Comparison of ENCODE assay signal across 15 cellular contexts in the genomic region with DNA sequence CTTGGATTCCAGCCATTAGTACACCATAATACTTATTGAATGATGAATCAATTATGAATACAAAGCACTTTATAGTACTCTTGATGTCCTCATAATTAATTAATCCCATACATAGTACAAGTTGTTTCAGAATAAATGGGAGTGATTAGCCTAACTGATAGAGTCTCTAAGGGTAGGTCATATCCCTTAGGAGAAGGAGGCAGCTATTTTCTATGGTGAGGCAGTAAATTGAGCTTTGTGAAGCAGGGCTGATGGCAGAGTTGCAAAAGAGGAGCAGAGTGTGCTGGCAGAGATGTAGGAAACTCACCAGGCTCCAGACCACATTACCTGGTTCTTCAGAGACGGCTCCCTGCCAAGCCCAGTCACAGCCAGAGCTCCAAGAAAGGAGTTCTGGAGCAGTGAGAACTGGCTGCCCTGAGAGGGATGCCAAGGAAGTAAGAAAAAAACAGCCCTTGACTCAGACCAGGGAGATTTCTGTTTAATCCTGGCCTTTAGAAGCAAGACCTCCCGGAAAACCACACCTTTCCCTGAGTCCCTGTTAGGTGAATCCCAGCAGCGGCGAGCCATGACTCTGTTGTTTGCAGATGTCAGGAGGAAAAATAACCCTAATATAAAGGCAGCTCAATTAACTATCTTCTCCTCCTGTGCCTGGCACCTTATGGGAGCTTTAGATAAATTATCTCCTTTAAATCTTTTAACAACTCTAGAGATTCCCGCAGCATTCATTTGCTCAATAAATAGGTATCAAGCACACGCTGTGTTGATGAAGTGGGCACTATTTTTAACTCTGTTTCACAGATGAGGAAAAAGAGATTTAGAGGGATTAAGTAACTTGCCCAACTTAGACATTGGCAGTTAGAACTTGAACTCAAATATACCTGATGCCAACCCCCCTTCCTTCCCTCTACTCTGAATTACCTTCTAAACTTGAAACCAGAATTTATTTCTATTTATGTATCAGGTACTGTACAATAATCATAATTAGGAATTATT.
A peak's percentile ranks its signal among the peaks of the same experiment; 100 is the strongest.
DNase-seq lines count a peak whose midpoint lies in the region; ATAC-seq and TF ChIP-seq lines count a peak whose summit lies in the region.
"Had no signal": no experiment of that assay in that cellular context is flagged by ENCODE, and none has a peak within 500 bp of the region (broad histone marks: within the 10 kb centered on the region; RNA-seq: fewer than 3 reads in every experiment).

No MANE protein-coding gene starts in this region.

- H3K27me3 ChIP-seq in ascending aorta (no peaks in the 10 kb centered on the region), heart left ventricle (no peaks in the 10 kb centered on the region), rectal smooth muscle tissue (ENCODE audit: control insufficient read depth, insufficient read depth, low read length) (no peaks in the 10 kb centered on the region), uterus (no peaks in the 10 kb centered on the region)
- H3K27me3 ChIP-seq: BLaER1 treated with 17β-estradiol and CSF1 and Interleukin-3, amounts not matched to agents 10 nM and 100 nM had no signal

- WGBS in heart left ventricle, 4 donors = 46 to 70% (median 54%) methylated on average over 6 of the region's 6 CpGs

- no peaks in the 10 kb centered on the region for H3K36me3 ChIP-seq in ascending aorta
- no peaks in the 10 kb centered on the region for H3K36me3 ChIP-seq in heart left ventricle
- H3K36me3 ChIP-seq in rectal smooth muscle tissue (ENCODE audit: control insufficient read depth, insufficient read depth, low read length) = no peaks in the 10 kb centered on the region
- no peaks in the 10 kb centered on the region for H3K36me3 ChIP-seq in uterus
- H3K36me3 ChIP-seq: BLaER1 treated with 17β-estradiol and CSF1 and Interleukin-3, amounts not matched to agents 10 nM and 100 nM had no signal

- POLR2A ChIA-PET in activated CD4-positive, alpha-beta T cell treated with anti-CD3 and anti-CD28 coated beads for 36 hours (lab: Charles Lee) = no interaction called here

- no peak for TF ChIP-seq CTCF in ascending aorta (IDR thresholded peaks at IDR 0.05)
- TF ChIP-seq CTCF in heart left ventricle (IDR thresholded peaks at IDR 0.05) = no peak
- TF ChIP-seq CTCF in uterus (IDR thresholded peaks at IDR 0.05) = no peak

- no peak overlapping the region for H3K27ac Mint-ChIP-seq in activated CD4-positive, alpha-beta T cell treated with anti-CD3 and anti-CD28 coated beads for 36 hours
- H3K27ac Mint-ChIP-seq: activated naive CD4-positive, alpha-beta T cell treated with anti-CD3 and anti-CD28 coated beads for 36 hours; naive B cell had no signal

- intact Hi-C loops in ascending aorta (cut with DNase I) (no loop called here), heart left ventricle (cut with DNase I) (loop anchor here in 3 of 10 donors (2.0 to 10.0 kb wide), 3 partner anchors 123 to 125 kb away; a partner anchor contains a TSS), uterus (cut with DNase I; ENCODE audit: low total_unique reads) (no loop called here)
- intact Hi-C loops in activated CD4-positive, alpha-beta T cell treated with anti-CD3 and anti-CD28 coated beads for 36 hours (cut with DNase I, micrococcal nuclease) = loop anchor here (10.0 kb wide), 2 partner anchors 125 to 1845 kb away; a partner anchor contains a TSS

- H3K27me3 Mint-ChIP-seq in activated CD4-positive, alpha-beta T cell treated with anti-CD3 and anti-CD28 coated beads for 36 hours = no peaks in the 10 kb centered on the region
- H3K27me3 Mint-ChIP-seq: naive B cell had no signal

- TF ChIP-seq POLR2A in heart left ventricle (IDR thresholded peaks at IDR 0.05) = no peak
- no peak for TF ChIP-seq POLR2A in uterus (IDR thresholded peaks at IDR 0.05)

- peak overlapping the region; percentile 72 to 80 for H3K27ac ChIP-seq in ascending aorta
- peak overlapping the region in 7 of 12 donors; percentile 25 to 82 (median 48) for H3K27ac ChIP-seq in heart left ventricle
- H3K27ac ChIP-seq in rectal smooth muscle tissue (ENCODE audit: low read depth, low read length) = peak overlapping the region; percentile 85
- no peak overlapping the region for H3K27ac ChIP-seq in uterus
- H3K27ac ChIP-seq: BLaER1 treated with 17β-estradiol and CSF1 and Interleukin-3, amounts not matched to agents 10 nM and 100 nM had no signal

- H3K9me3 ChIP-seq in ascending aorta (no peaks in the 10 kb centered on the region), heart left ventricle (no peaks in the 10 kb centered on the region), uterus (peaks cover 0 to 3% of the 10 kb centered on the region in 2 donors)
- H3K9me3 ChIP-seq: BLaER1 treated with 17β-estradiol and CSF1 and Interleukin-3, amounts not matched to agents 10 nM and 100 nM had no signal

- H3K4me3 ChIP-seq in ascending aorta (no peak overlapping the region), heart left ventricle (no peak overlapping the region), rectal smooth muscle tissue (ENCODE audit: low read length) (no peak overlapping the region), uterus (no peak overlapping the region)
- H3K4me3 ChIP-seq: BLaER1 treated with 17β-estradiol and CSF1 and Interleukin-3, amounts not matched to agents 10 nM and 100 nM; smooth muscle cell had no signal

- DNase-seq in HT1080 (ENCODE audit: low read depth) (peak; percentile 83), ascending aorta (ENCODE audit: low spot score in 2 of 2) (peak; percentile 65 to 82), heart left ventricle (peak; percentile 14 to 88 (median 62)), uterus (no peak)
- no peak for DNase-seq in activated CD4-positive, alpha-beta T cell treated with anti-CD3 and anti-CD28 coated beads for 36 hours
- no peak for DNase-seq in activated effector memory CD4-positive, alpha-beta T cell treated with Interleukin-2 at 50 U/mL for 16 hours
- DNase-seq: activated CD4-positive, alpha-beta T cell treated with anti-CD3 and anti-CD28 coated beads, Interleukin-2, amount 50 U/mL, for 1 hour; activated naive CD4-positive, alpha-beta T cell treated with anti-CD3 and anti-CD28 coated beads for 36 hours; dermis blood vessel endothelial cell; naive B cell; SW 1271 had no signal

- no peaks in the 10 kb centered on the region for H3K4me1 Mint-ChIP-seq in activated CD4-positive, alpha-beta T cell treated with anti-CD3 and anti-CD28 coated beads for 36 hours
- H3K4me1 Mint-ChIP-seq: naive B cell had no signal

- peaks cover 0 to 5% of the 10 kb centered on the region in 2 donors for H3K4me1 ChIP-seq in ascending aorta
- peaks cover 0 to 21% (median 0%) of the 10 kb centered on the region in 12 donors for H3K4me1 ChIP-seq in heart left ventricle
- peaks cover 3% of the 10 kb centered on the region for H3K4me1 ChIP-seq in rectal smooth muscle tissue (ENCODE audit: control insufficient read depth, insufficient read depth, low read length)
- no peaks in the 10 kb centered on the region for H3K4me1 ChIP-seq in uterus

- H3K4me3 Mint-ChIP-seq in activated CD4-positive, alpha-beta T cell treated with anti-CD3 and anti-CD28 coated beads for 36 hours = no peak overlapping the region
- H3K4me3 Mint-ChIP-seq: activated naive CD4-positive, alpha-beta T cell treated with anti-CD3 and anti-CD28 coated beads for 36 hours; naive B cell had no signal

- H3K9me3 Mint-ChIP-seq in activated CD4-positive, alpha-beta T cell treated with anti-CD3 and anti-CD28 coated beads for 36 hours (ENCODE audit: low read depth) = no peaks in the 10 kb centered on the region
- H3K9me3 Mint-ChIP-seq: activated naive CD4-positive, alpha-beta T cell treated with anti-CD3 and anti-CD28 coated beads for 36 hours; naive B cell had no signal

- ATAC-seq in heart left ventricle = peak; percentile 77 to 97 (median 86)
- ATAC-seq in activated CD4-positive, alpha-beta T cell treated with anti-CD3 and anti-CD28 coated beads for 36 hours = no peak
- ATAC-seq in activated CD4-positive, CD25-positive, alpha-beta regulatory T cell treated with anti-CD3 and anti-CD28 coated beads, Interleukin-2, amount 50 U/mL, for 24 hours = no peak

- no peak overlapping the region for H3K9ac ChIP-seq in rectal smooth muscle tissue (ENCODE audit: low read length)
- H3K9ac ChIP-seq: BLaER1 treated with 17β-estradiol and CSF1 and Interleukin-3, amounts not matched to agents 10 nM and 100 nM had no signal

- no peaks in the 10 kb centered on the region for H3K36me3 Mint-ChIP-seq in activated CD4-positive, alpha-beta T cell treated with anti-CD3 and anti-CD28 coated beads for 36 hours (ENCODE audit: low read depth)
- H3K36me3 Mint-ChIP-seq: naive B cell had no signal

- CTCF ChIA-PET in activated CD4-positive, alpha-beta T cell treated with anti-CD3 and anti-CD28 coated beads for 36 hours (lab: Charles Lee) = interaction anchor here (0.8 to 1.1 kb wide), 2 partner anchors 13 to 159 kb away, joined by 3 to 5 read pairs; no protein-coding TSS in a partner anchor

Comparison
In these comparisons a context has a peak if more than half of its experiments do, and no peak if none do; other contexts are left out.
1. DNase-seq: peak in HT1080 (single experiment), ascending aorta (2 of 2) and heart left ventricle (5 of 5); none in uterus (0 of 2), activated CD4-positive, alpha-beta T cell treated with anti-CD3 and anti-CD28 coated beads for 36 hours (single experiment) and activated effector memory CD4-positive, alpha-beta T cell treated with Interleukin-2 at 50 U/mL for 16 hours (single experiment).
2. H3K27ac ChIP-seq: peak in ascending aorta (2 of 2), heart left ventricle (7 of 12) and rectal smooth muscle tissue (single experiment); none in uterus (0 of 2).
3. ATAC-seq: peak in heart left ventricle (4 of 4); none in activated CD4-positive, alpha-beta T cell treated with anti-CD3 and anti-CD28 coated beads for 36 hours (single experiment) and activated CD4-positive, CD25-positive, alpha-beta regulatory T cell treated with anti-CD3 and anti-CD28 coated beads, Interleukin-2, amount 50 U/mL, for 24 hours (0 of 2).
4. intact Hi-C loops: an anchor here in activated CD4-positive, alpha-beta T cell treated with anti-CD3 and anti-CD28 coated beads for 36 hours (10.0 kb wide); none called in ascending aorta and uterus.